ENCODE assay signal across 21 cellular contexts in the genomic region with DNA sequence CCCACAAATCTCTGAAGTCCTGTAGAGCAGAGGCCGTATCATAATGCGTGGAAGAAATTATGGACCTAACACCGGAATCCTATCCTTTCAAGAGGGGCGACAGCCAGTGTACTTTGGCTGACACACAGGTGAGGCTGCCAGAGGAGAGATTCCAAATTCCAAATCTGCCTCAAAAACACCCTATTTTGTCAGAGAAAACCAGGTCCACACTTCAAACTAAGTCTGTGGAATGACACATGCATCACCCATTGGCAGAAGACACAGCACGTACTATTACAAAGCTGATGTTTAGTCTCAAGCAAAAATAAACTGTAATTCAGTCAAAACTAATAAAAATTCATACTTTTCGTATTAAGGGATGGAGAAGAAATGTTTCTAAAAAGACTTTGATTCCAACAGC.
DNase-seq lines count a peak whose midpoint lies in the region; ATAC-seq and TF ChIP-seq lines count a peak whose summit lies in the region.
"Had no signal": no experiment of that assay in that cellular context is flagged by ENCODE, and none has a peak within 500 bp of the region (broad histone marks: within the 10 kb centered on the region; RNA-seq: fewer than 3 reads in every experiment).

No MANE protein-coding gene starts in this region.

- H3K9me3 ChIP-seq in Caco-2 (0 out of 2 replicates have a peak, but pooled peaks cover 3% of the 10 kb centered on the region), ascending aorta (no peaks in the 10 kb centered on the region), gastroesophageal sphincter (no peaks in the 10 kb centered on the region), smooth muscle cell (replicated peaks; ENCODE audit: low read depth) (no peaks in the 10 kb centered on the region)
- H3K9me3 ChIP-seq: colonic mucosa had no signal

- H3K4me3 ChIP-seq in Caco-2 (ENCODE audit: low read depth, low read length) (no peak overlapping the region), ascending aorta (peak overlapping the region in 1 of 2 donors; percentile 52), gastroesophageal sphincter (no peak overlapping the region), smooth muscle cell (no peak overlapping the region)
- H3K4me3 ChIP-seq: colonic mucosa had no signal

- H4K20me1 ChIP-seq in smooth muscle cell (ENCODE audit: low read depth): no peaks in the 10 kb centered on the region

- intact Hi-C loops in Caco-2 (cut with micrococcal nuclease; ENCODE audit: unreplicated experiment) (no loop called here), ascending aorta (cut with DNase I) (loop anchor here (10.0 kb wide), 1 partner anchor 1536 kb away; the partner anchor contains the start of gene DAW1)

- H3K27ac ChIP-seq in ascending aorta (peak overlapping the region; percentile 90), gastroesophageal sphincter (peak overlapping the region in 3 of 4 donors; percentile 59 to 75 (median 74)), smooth muscle cell (ENCODE audit: low read depth) (peak overlapping the region; percentile 88)
- H3K27ac ChIP-seq: colonic mucosa had no signal

- H3K27ac Mint-ChIP-seq in Caco-2 (ENCODE audit: unreplicated experiment): peak overlapping the region; percentile 76
- H3K27ac Mint-ChIP-seq: stimulated activated naive CD8-positive, alpha-beta T cell treated with anti-CD3 and anti-CD28 coated beads, Interleukin-15, Interleukin-2, amounts not matched to agents 100 ng/mL and 50 ng/mL, for 24 hours had no signal

- H3K9ac ChIP-seq in smooth muscle cell (ENCODE audit: low read depth): no peak overlapping the region

- ATAC-seq in gastroesophageal sphincter (peak; percentile 35), GM21786 (IDR thresholded peaks at IDR 0.05; ENCODE audit: unreplicated experiment) (no peak), HG03457 (IDR thresholded peaks at IDR 0.05; ENCODE audit: unreplicated experiment) (no peak)
- ATAC-seq: activated CD4-positive, CD25-positive, alpha-beta regulatory T cell treated with anti-CD3 and anti-CD28 coated beads, Interleukin-2, amount 50 U/mL, for 24 hours; left lobe of liver had no signal

- no peak for TF ChIP-seq POLR2A in gastroesophageal sphincter (IDR thresholded peaks at IDR 0.05)

- H3K4me1 ChIP-seq in Caco-2 (peaks cover 8% of the 10 kb centered on the region), ascending aorta (peaks cover 17 to 57% of the 10 kb centered on the region in 2 donors), gastroesophageal sphincter (peaks cover 0 to 11% (median 10%) of the 10 kb centered on the region in 3 donors), smooth muscle cell (ENCODE audit: low read depth) (peaks cover 6% of the 10 kb centered on the region)
- H3K4me1 ChIP-seq: colonic mucosa had no signal

- H3K27me3 ChIP-seq in Caco-2 (replicated peaks; ENCODE audit: control insufficient read depth, insufficient read depth, low read length): no peaks in the 10 kb centered on the region
- H3K27me3 ChIP-seq in ascending aorta: no peaks in the 10 kb centered on the region
- no peaks in the 10 kb centered on the region for H3K27me3 ChIP-seq in gastroesophageal sphincter
- H3K27me3 ChIP-seq in smooth muscle cell (ENCODE audit: low read depth): no peaks in the 10 kb centered on the region
- H3K27me3 ChIP-seq: colonic mucosa had no signal

- H3F3A ChIP-seq in smooth muscle cell (ENCODE audit: low read depth): no peaks in the 10 kb centered on the region

- DNase-seq in Caco-2: no peak
- DNase-seq in ascending aorta (ENCODE audit: low spot score in 2 of 2): no peak
- no peak for DNase-seq in smooth muscle cell (lab: John Stamatoyannopoulos, UW; ENCODE audit: unreplicated experiment)
- DNase-seq in NCI-H748 treated with DMSO at 0.1 percent for 48 hours (lab: John Stamatoyannopoulos, UW): no peak
- DNase-seq in stimulated activated CD4-positive, alpha-beta T cell treated with anti-CD3 and anti-CD28 coated beads, Interleukin-4, amount 100 ng/mL, for 24 hours: no peak
- DNase-seq: activated gamma-delta T cell treated with Interleukin-2 at 50 U/mL for 16 hours, amygdala, colonic mucosa, erythroblast, H9, NCI-H1436 treated with DMSO at 0.1 percent for 48 hours, NCI-H345, posterior cingulate gyrus, SIG-M5, T-helper 2 cell had no signal

- no peak for TF ChIP-seq CTCF in Caco-2 (IDR thresholded peaks at IDR 0.05; ENCODE audit: insufficient read depth in 1 of 2, low read depth in 1 of 2, low read length in 1 of 2, severe bottlenecking in 1 of 2, unreplicated experiment in 1 of 2)
- no peak for TF ChIP-seq CTCF in ascending aorta (IDR thresholded peaks at IDR 0.05)
- TF ChIP-seq CTCF in gastroesophageal sphincter (IDR thresholded peaks at IDR 0.05): no peak
- TF ChIP-seq CTCF in smooth muscle cell (IDR thresholded peaks at IDR 0.05; ENCODE audit: borderline replicate concordance, insufficient read depth, poor library complexity, severe bottlenecking): no peak

- no peaks in the 10 kb centered on the region for H3K27me3 Mint-ChIP-seq in Caco-2 (ENCODE audit: insufficient read depth, unreplicated experiment)
- H3K27me3 Mint-ChIP-seq: stimulated activated naive CD8-positive, alpha-beta T cell treated with anti-CD3 and anti-CD28 coated beads, Interleukin-15, Interleukin-2, amounts not matched to agents 100 ng/mL and 50 ng/mL, for 24 hours had no signal

- no peak overlapping the region for H3K4me2 ChIP-seq in smooth muscle cell

- no peak overlapping the region for H3K4me3 Mint-ChIP-seq in Caco-2 (ENCODE audit: unreplicated experiment)
- H3K4me3 Mint-ChIP-seq: stimulated activated naive CD8-positive, alpha-beta T cell treated with anti-CD3 and anti-CD28 coated beads, Interleukin-15, Interleukin-2, amounts not matched to agents 100 ng/mL and 50 ng/mL, for 24 hours had no signal

- peaks cover 7% of the 10 kb centered on the region for H3K4me1 Mint-ChIP-seq in Caco-2 (ENCODE audit: low read depth, unreplicated experiment)

- no peaks in the 10 kb centered on the region for H3K36me3 ChIP-seq in Caco-2 (ENCODE audit: control insufficient read depth, insufficient read depth, low read length)
- no peaks in the 10 kb centered on the region for H3K36me3 ChIP-seq in ascending aorta
- H3K36me3 ChIP-seq in gastroesophageal sphincter: no peaks in the 10 kb centered on the region
- no peaks in the 10 kb centered on the region for H3K36me3 ChIP-seq in smooth muscle cell (ENCODE audit: low read depth)
- H3K36me3 ChIP-seq: colonic mucosa had no signal

- peaks cover 10% of the 10 kb centered on the region for H3K9me3 Mint-ChIP-seq in Caco-2 (ENCODE audit: unreplicated experiment)

- 59 to 61% methylated on average over 2 to 5 of the region's 6 CpGs for WGBS in gastroesophageal sphincter (ENCODE audit: low coverage in 1 of 2), 2 donors
- WGBS in smooth muscle cell (ENCODE audit: low lambda C conversion rate): 84% methylated on average over 6 of the region's 6 CpGs

- no peaks in the 10 kb centered on the region for H3K36me3 Mint-ChIP-seq in Caco-2 (ENCODE audit: insufficient read depth, unreplicated experiment)

- H3K79me2 ChIP-seq in smooth muscle cell (ENCODE audit: low read depth): no peaks in the 10 kb centered on the region

- H2AFZ ChIP-seq in smooth muscle cell (ENCODE audit: low read depth): no peak overlapping the region

- POLR2A ChIA-PET in Caco-2 (lab: Charles Lee): no interaction called here

- no TSS peak for BruUV-seq in Caco-2 (replicated peaks; lab: Mats Ljungman, UMichigan)

- TF ChIP-seq EP300 in gastroesophageal sphincter (IDR thresholded peaks at IDR 0.05): no peak

- CTCF ChIA-PET in Caco-2 (lab: Charles Lee): no interaction called here
